20 cellular contexts compared by ENCODE assay signal in genomic region chr12:93862424-93862823, GRCh38.
A peak's percentile ranks its signal among the peaks of the same experiment; 100 is the strongest.
DNase-seq lines count a peak whose midpoint lies in the region; ATAC-seq, FAIRE-seq and TF ChIP-seq lines count a peak whose summit lies in the region.
"Had no signal": no experiment of that assay in that cellular context is flagged by ENCODE, and none has a peak within 500 bp of the region (broad histone marks: within the 10 kb centered on the region; RNA-seq: fewer than 3 reads in every experiment).

No MANE protein-coding gene starts in this region.

- POLR2A ChIA-PET in K562 (lab: Yijun Ruan, JAX): interaction anchor here (0.6 kb wide), 1 partner anchor 37 kb away, joined by 3 read pairs; no protein-coding TSS in a partner anchor

- ATAC-seq in K562: no peak
- ATAC-seq in HG03025 (IDR thresholded peaks at IDR 0.05; ENCODE audit: low FRiP score, unreplicated experiment): no peak
- no peak for ATAC-seq in activated T-cell treated with anti-CD3 and anti-CD28 coated beads, Interleukin-2, amount 50 U/mL, for 4 hours

- H3K4me1 ChIP-seq in K562 (replicated peaks in 1 of 2; ENCODE audit: control insufficient read depth in 2 of 2, insufficient read depth in 2 of 2, low read length in 2 of 2): no peaks in the 10 kb centered on the region
- H3K4me1 ChIP-seq: BE2C had no signal

- peak overlapping the region; percentile 7; the same call in 1 of the 2 replicates for H3K27ac Mint-ChIP-seq in HFFc6
- H3K27ac Mint-ChIP-seq: CD4-positive, alpha-beta T cell had no signal

- no peaks in the 10 kb centered on the region for H3K27me3 ChIP-seq in K562 (ENCODE audit: control insufficient read depth in 2 of 2, insufficient read depth in 2 of 2, low read length in 2 of 2)
- H3K27me3 ChIP-seq: BE2C had no signal

- H3K4me1 Mint-ChIP-seq in HFFc6 (ENCODE audit: low read depth): peaks cover 29% of the 10 kb centered on the region
- peaks cover 2% of the 10 kb centered on the region for H3K4me1 Mint-ChIP-seq in activated T-cell treated with anti-CD3 and anti-CD28 coated beads, Interleukin-2, amount 50 U/mL, for 4 hours (ENCODE audit: low read depth)
- H3K4me1 Mint-ChIP-seq: IgD-negative memory B cell had no signal

- TF ChIP-seq CTCF in HFFc6 (IDR thresholded peaks at IDR 0.05): no peak
- no peak for TF ChIP-seq CTCF in K562 (IDR thresholded peaks at IDR 0.05 in 2 of 3, conservative IDR thresholded peaks at IDR 0.05 in 1 of 3; ENCODE audit: insufficient read depth in 2 of 3, low read depth in 1 of 3, low read length in 3 of 3)
- no peak for TF ChIP-seq CTCF in fibroblast of the aortic adventitia (IDR thresholded peaks at IDR 0.05; ENCODE audit: insufficient read depth, low read length)

- no peak overlapping the region for H3K4me3 Mint-ChIP-seq in HFFc6
- no peak overlapping the region for H3K4me3 Mint-ChIP-seq in activated T-cell treated with anti-CD3 and anti-CD28 coated beads, Interleukin-2, amount 50 U/mL, for 4 hours
- H3K4me3 Mint-ChIP-seq: CD4-positive, alpha-beta T cell; IgD-negative memory B cell had no signal

- TF ChIP-seq EP300 in K562 (IDR thresholded peaks at IDR 0.05; ENCODE audit: low read length): no peak

- H3K9ac ChIP-seq in K562 (ENCODE audit: insufficient read depth in 1 of 2, low read depth in 2 of 2, low read length in 2 of 2): no peak overlapping the region

- CTCF ChIA-PET in K562 (lab: Yijun Ruan, JAX; ENCODE audit: low intra/inter-chr PET ratio): no interaction called here

- no peaks in the 10 kb centered on the region for H3K36me3 ChIP-seq in K562 (ENCODE audit: control insufficient read depth, insufficient read depth, low read length)
- H3K36me3 ChIP-seq: BE2C had no signal

- H3K9me3 Mint-ChIP-seq in HFFc6: peaks cover 31% of the 10 kb centered on the region
- H3K9me3 Mint-ChIP-seq in activated T-cell treated with anti-CD3 and anti-CD28 coated beads, Interleukin-2, amount 50 U/mL, for 4 hours: peaks cover 29% of the 10 kb centered on the region

- no peak overlapping the region for H3K4me3 ChIP-seq in K562
- no peak overlapping the region for H3K4me3 ChIP-seq in fibroblast of the aortic adventitia (ENCODE audit: low read depth, low read length)

- WGBS in K562 (ENCODE audit: insufficient coverage, low coverage, missing lambda C conversion rate): 55% methylated on average over 1 of the region's 1 CpG

- BruUV-seq in K562 (replicated peaks; lab: Mats Ljungman, UMichigan): no TSS peak

- TF ChIP-seq RAD21 in K562 (CRISPR knock-in tag; conservative IDR thresholded peaks at IDR 0.05 in 1 of 2, IDR thresholded peaks at IDR 0.05 in 1 of 2): no peak

- no peaks in the 10 kb centered on the region; the same call in 1 of the 2 replicates for H3K9me3 ChIP-seq in K562 (replicated peaks; ENCODE audit: control insufficient read depth, insufficient read depth, low read depth, low read length)

- H3K79me2 ChIP-seq in K562 (ENCODE audit: control insufficient read depth, insufficient read depth, low read length): no peaks in the 10 kb centered on the region

- H3K36me3 Mint-ChIP-seq in HFFc6 (ENCODE audit: low read depth): peaks cover 28% of the 10 kb centered on the region
- H3K36me3 Mint-ChIP-seq in activated T-cell treated with anti-CD3 and anti-CD28 coated beads, Interleukin-2, amount 50 U/mL, for 4 hours (ENCODE audit: insufficient read depth): peaks cover 15% of the 10 kb centered on the region

- no peaks in the 10 kb centered on the region for H4K20me1 ChIP-seq in K562 (replicated peaks; ENCODE audit: control insufficient read depth, insufficient read depth, low read length)

- intact Hi-C loops in K562 (cut with micrococcal nuclease): no loop called here

- no peak overlapping the region for H2AFZ ChIP-seq in K562 (ENCODE audit: low read depth, low read length)

- FAIRE-seq in K562 (lab: Jason Lieb, UNC): peak; percentile 29

- no peak overlapping the region for H3K27ac ChIP-seq in K562 (ENCODE audit: extremely low read depth, low read depth, low read length)
- H3K27ac ChIP-seq: RWPE1 had no signal

- H3K27me3 Mint-ChIP-seq in HFFc6 (ENCODE audit: insufficient read depth): peaks cover 2% of the 10 kb centered on the region; the same call in 1 of the 2 replicates
- H3K27me3 Mint-ChIP-seq in activated T-cell treated with anti-CD3 and anti-CD28 coated beads, Interleukin-2, amount 50 U/mL, for 4 hours (ENCODE audit: low read depth): no peaks in the 10 kb centered on the region
- H3K27me3 Mint-ChIP-seq: CD4-positive, alpha-beta T cell had no signal

- no peak overlapping the region for H3K4me2 ChIP-seq in K562 (ENCODE audit: insufficient read depth, low read length)

- TF ChIP-seq POLR2A in K562 (conservative IDR thresholded peaks at IDR 0.05): no peak

- in situ Hi-C loops in K562 (cut with MboI): no loop called here

- DNase-seq in AG20443 (ENCODE audit: low spot score): peak; percentile 51
- DNase-seq in HFFc6: peak; percentile 10
- no peak for DNase-seq in K562 (ENCODE audit: extremely low read depth in 1 of 4, low spot score in 3 of 4)
- peak; percentile 45 for DNase-seq in fibroblast of the aortic adventitia (ENCODE audit: low read depth)
- no peak for DNase-seq in globus pallidus (ENCODE audit: low spot score)
- DNase-seq in activated T-cell treated with anti-CD3 and anti-CD28 coated beads, Interleukin-2, amount 50 U/mL, for 4 hours: no peak
- DNase-seq: ACHN; BE2C; Calu3; CD4-positive, alpha-beta T cell; GOT3; NCI-H1436; NCI-H2029; NCI-H2171; NCI-H446; NCI-H69; NK-92 treated with Interleukin-12 subunit alpha and Interleukin-12 subunit beta, amount 100 ng/mL, for 24 hours had no signal

- no peaks in the 10 kb centered on the region for H3K9me1 ChIP-seq in K562 (ENCODE audit: control insufficient read depth, insufficient read depth, low read length)

TF ChIP-seq in K562, 482 proteins besides CTCF, POLR2A, EP300 and RAD21:
- TF ChIP-seq NFE2L1 (tag; IDR thresholded peaks at IDR 0.05; ENCODE audit: borderline replicate concordance, low read depth): peak; percentile 37; the same call in 1 of the 2 replicates
- peak; percentile 74 for TF ChIP-seq NFE2 (IDR thresholded peaks at IDR 0.05; ENCODE audit: low read depth)
- TF ChIP-seq DEAF1 (CRISPR knock-in tag; IDR thresholded peaks at IDR 0.05): no peak
- TF ChIP-seq MAFF (IDR thresholded peaks at IDR 0.05; ENCODE audit: low read length): peak; percentile 56; the same call in 1 of the 2 replicates
- TF ChIP-seq MAFG (tag; conservative IDR thresholded peaks at IDR 0.05): peak; percentile 85
- peak; percentile 70 for TF ChIP-seq ZNF316 (IDR thresholded peaks at IDR 0.05)
- peak; percentile 77 for TF ChIP-seq C11orf30 (IDR thresholded peaks at IDR 0.05; ENCODE audit: low read depth)
- TF ChIP-seq TBL1XR1 (IDR thresholded peaks at IDR 0.05; ENCODE audit: low read length in 2 of 2): no peak

Comparison
In these comparisons a context has a peak if more than half of its experiments do, and no peak if none do; other contexts are left out.
1. DNase-seq: peak in AG20443 (single experiment), HFFc6 (single experiment) and fibroblast of the aortic adventitia (single experiment); none in K562 (0 of 4), globus pallidus (single experiment) and activated T-cell treated with anti-CD3 and anti-CD28 coated beads, Interleukin-2, amount 50 U/mL, for 4 hours (single experiment).